Comparison of ENCODE assay signal across 8 cellular contexts in genomic region chr14:61296707-61297502, GRCh38. TPM values are rescaled to one million over a fixed set of nuclear protein-coding genes. Genes with fewer than 3 reads are reported as not detected.
DNase-seq lines count a peak whose midpoint lies in the region; ATAC-seq and TF ChIP-seq lines count a peak whose summit lies in the region.

No MANE protein-coding gene starts in this region.

- H3K4me3 ChIP-seq in IMR-90 (ENCODE audit: insufficient read depth, low read depth, low read length) (no peak overlapping the region), spleen (no peak overlapping the region)

- H3K27ac ChIP-seq in IMR-90 (ENCODE audit: insufficient read depth, low read length): no peak overlapping the region
- H3K27ac ChIP-seq in spleen: no peak overlapping the region

- H3K23ac ChIP-seq in IMR-90 (ENCODE audit: low read depth, low read length): no peak overlapping the region

- H3K36me3 Mint-ChIP-seq in activated T-cell treated with anti-CD3 and anti-CD28 coated beads, Interleukin-2, amount 50 U/mL, for 24 hours (ENCODE audit: low read depth): no peaks in the 10 kb centered on the region

- no peak overlapping the region for H2BK20ac ChIP-seq in IMR-90 (ENCODE audit: low read depth, low read length)

- H2BK15ac ChIP-seq in IMR-90 (ENCODE audit: low read depth, low read length): no peak overlapping the region

- H3K4me2 ChIP-seq in IMR-90 (ENCODE audit: low read depth, low read length): no peak overlapping the region

- no peak overlapping the region for H3K14ac ChIP-seq in IMR-90 (replicated peaks; ENCODE audit: low read depth, low read length)

- no CpG with 5 or more reads among the region's 2 CpGs for WGBS in IMR-90 (ENCODE audit: extremely low coverage in 2 of 2, insufficient read length in 1 of 2), 2 experiments
- 33 to 44% (median 36%) methylated on average over 2 of the region's 2 CpGs for WGBS in spleen, 5 donors

- no peak overlapping the region for H3K18ac ChIP-seq in IMR-90 (ENCODE audit: low read depth, low read length)

- peak; percentile 54 for TF ChIP-seq RAD21 in IMR-90 (IDR thresholded peaks at IDR 0.05; ENCODE audit: low read length)

- no peak overlapping the region for H2BK5ac ChIP-seq in IMR-90 (ENCODE audit: low read depth, low read length, poor library complexity, severe bottlenecking)

- peak overlapping the region; percentile 81 for H3K27ac Mint-ChIP-seq in activated T-cell treated with anti-CD3 and anti-CD28 coated beads, Interleukin-2, amount 50 U/mL, for 24 hours

- no peak overlapping the region for H2AFZ ChIP-seq in IMR-90 (replicated peaks; ENCODE audit: low read length, poor library complexity)

- no peak overlapping the region for H3K9ac ChIP-seq in IMR-90 (ENCODE audit: low read depth, low read length)

- no peak for DNase-seq in activated T-cell treated with anti-CD3 and anti-CD28 coated beads, Interleukin-2, amount 50 U/mL, for 24 hours
- DNase-seq in activated T-cell treated with anti-CD3 and anti-CD28 coated beads, Interleukin-2, amount 50 U/mL, for 1 hour: no peak
- DNase-seq in IMR-90 (peak; percentile 56), SW 1271 (lab: John Stamatoyannopoulos, UW) (peak; percentile 7 to 20), fibroblast of the conjunctiva (ENCODE audit: low read depth) (peak; percentile 31), spleen (no peak), cerebellar nuclear complex (lab: John Stamatoyannopoulos, UW) (no peak), activated gamma-delta T cell treated with Interleukin-2 at 50 U/mL for 16 hours (no peak)

- H2AK5ac ChIP-seq in IMR-90 (ENCODE audit: low read depth, low read length): no peak overlapping the region

- H3K4me1 Mint-ChIP-seq in activated T-cell treated with anti-CD3 and anti-CD28 coated beads, Interleukin-2, amount 50 U/mL, for 24 hours (ENCODE audit: low read depth): peaks cover 55% of the 10 kb centered on the region

- CTCF ChIA-PET in IMR-90 (lab: Yijun Ruan, JAX): interaction anchor here (0.6 to 1.7 kb wide), 6 partner anchors 11 to 1976 kb away, joined by 3 to 8 read pairs (median 4); partner anchors contain the start of gene DHRS7

- no peak overlapping the region for H4K5ac ChIP-seq in IMR-90 (ENCODE audit: low read depth, low read length)

- TF ChIP-seq CTCF in IMR-90 (conservative IDR thresholded peaks at IDR 0.05; ENCODE audit: low read depth, low read length) (peak; percentile 72), spleen (IDR thresholded peaks at IDR 0.05 in 8 of 11, conservative IDR thresholded peaks at IDR 0.05 in 3 of 11) (peak; percentile 32 to 75 (median 63))

- TF ChIP-seq POLR2A in IMR-90 (IDR thresholded peaks at IDR 0.05; ENCODE audit: low read depth, low read length) (no peak), spleen (IDR thresholded peaks at IDR 0.05) (no peak)

- ATAC-seq in IMR-90 (ENCODE audit: low read depth): peak; percentile 87

- no peak overlapping the region for H3K4ac ChIP-seq in IMR-90 (ENCODE audit: low read depth, low read length)

- H3K4me3 Mint-ChIP-seq in activated T-cell treated with anti-CD3 and anti-CD28 coated beads, Interleukin-2, amount 50 U/mL, for 24 hours: no peak overlapping the region

- no peak overlapping the region for H4K8ac ChIP-seq in IMR-90 (ENCODE audit: low read depth in 2 of 2, low read length in 2 of 2)

- dilution Hi-C loops in IMR-90 (cut with HindIII; ENCODE audit: low sequenced_read_pairs, unreplicated experiment): no loop called here

- H3K9me1 ChIP-seq in IMR-90 (ENCODE audit: insufficient read depth, low read length): no peaks in the 10 kb centered on the region

- no peak overlapping the region for H2BK120ac ChIP-seq in IMR-90 (ENCODE audit: low read depth, low read length)

- no peaks in the 10 kb centered on the region for H3K79me1 ChIP-seq in IMR-90 (ENCODE audit: low read depth in 1 of 2, low read length in 2 of 2)

- no peak overlapping the region for H2AK9ac ChIP-seq in IMR-90 (replicated peaks; ENCODE audit: low read depth, low read length, poor library complexity)

- H3K9me3 ChIP-seq in IMR-90 (ENCODE audit: control insufficient read depth, insufficient read depth, low read length) (no peaks in the 10 kb centered on the region), spleen (no peaks in the 10 kb centered on the region)

- H4K20me1 ChIP-seq in IMR-90 (ENCODE audit: insufficient read depth, low read length): no peaks in the 10 kb centered on the region

- no peak overlapping the region for H3K56ac ChIP-seq in IMR-90 (ENCODE audit: extremely low read depth, insufficient read depth, low read length)

- POLR2A ChIA-PET in IMR-90 (lab: Charles Lee; ENCODE audit: unreplicated experiment): no interaction called here

- H3K27me3 ChIP-seq in IMR-90 (ENCODE audit: control insufficient read depth, insufficient read depth, low read length) (peaks cover 17% of the 10 kb centered on the region), spleen (replicated peaks in 1 of 7) (no peaks in the 10 kb centered on the region)

- H3K36me3 ChIP-seq in IMR-90 (ENCODE audit: control insufficient read depth, insufficient read depth, low read length): no peaks in the 10 kb centered on the region
- no peaks in the 10 kb centered on the region for H3K36me3 ChIP-seq in spleen

- intact Hi-C loops in IMR-90 (cut with micrococcal nuclease): loop anchor here (1.0 to 2.0 kb wide), 3 partner anchors 160 to 830 kb away; no protein-coding TSS in a partner anchor
- intact Hi-C loops in spleen (cut with DNase I; ENCODE audit: low total_unique reads): loop anchor here (5.0 to 10.0 kb wide), 2 partner anchors 160 to 538 kb away; no protein-coding TSS in a partner anchor

- no TSS peak for BruUV-seq in IMR-90 (replicated peaks; lab: Mats Ljungman, UMichigan)

- H3K9me3 Mint-ChIP-seq in activated T-cell treated with anti-CD3 and anti-CD28 coated beads, Interleukin-2, amount 50 U/mL, for 24 hours: no peaks in the 10 kb centered on the region

- no peaks in the 10 kb centered on the region for H3K27me3 Mint-ChIP-seq in activated T-cell treated with anti-CD3 and anti-CD28 coated beads, Interleukin-2, amount 50 U/mL, for 24 hours

- in situ Hi-C loops in IMR-90 (cut with MboI; ENCODE audit: low sequenced_read_pairs): loop anchor here (5.0 kb wide), 1 partner anchor 540 kb away; no protein-coding TSS in a partner anchor

- no peak overlapping the region for H4K91ac ChIP-seq in IMR-90 (ENCODE audit: insufficient read depth, low read depth, low read length)

- no peaks in the 10 kb centered on the region for H3K4me1 ChIP-seq in IMR-90 (ENCODE audit: control insufficient read depth, insufficient read depth, low read length)
- H3K4me1 ChIP-seq in spleen: peaks cover 0 to 15% (median 5%) of the 10 kb centered on the region in 6 donors

TF ChIP-seq in IMR-90, 13 proteins besides CTCF, POLR2A, EP300 and RAD21:
- TF ChIP-seq CEBPB (IDR thresholded peaks at IDR 0.05; ENCODE audit: low read depth, low read length) (no peak), FOS (IDR thresholded peaks at IDR 0.05; ENCODE audit: low read depth, low read length) (no peak), SMC3 (IDR thresholded peaks at IDR 0.05; ENCODE audit: low read depth, low read length) (peak; percentile 36; the same call in 1 of the 2 replicates)

RNA-seq across cellular contexts. Expression of gene TMEM30B, which starts 15.8 kb away (rescaled TPM):
- total RNA-seq in IMR-90 (2012; rRNA removed): under 0.01 TPM in 1 of 2 replicates, not detected in the other
- polyA plus RNA-seq in IMR-90 (2012; rRNA removed): 0.03 and 0.13 TPM in 2 replicates
- 0.04 and 0.21 TPM in 2 replicates for polyA plus RNA-seq in IMR-90 (2012; cell fraction: cytosol; rRNA removed)
- polyA plus RNA-seq in IMR-90 (2012; cell fraction: nucleus; rRNA removed; ENCODE audit: low replicate concordance): 0.15 TPM in 1 of 2 replicates, not detected in the other
- total RNA-seq in spleen: 1 to 10 TPM in 1 of 7 donors, under 1 TPM in 6; 0.46 to 1.0 (median 0.77) TPM
- under 1 TPM; 0.17 to 0.38 (median 0.36) TPM for polyA plus RNA-seq in spleen

RNA-seq across cellular contexts. Expression of gene PRKCH, which starts 24.5 kb away (rescaled TPM):
- total RNA-seq in IMR-90 (2012; rRNA removed) (1.4 and 2.3 TPM in 2 replicates), spleen (100 to 1,000 TPM in 6 of 7 donors, 10 to 100 TPM in 1; 90.6 to 184 (median 110) TPM)
- polyA plus RNA-seq in IMR-90 (2012; rRNA removed) (1.4 and 1.6 TPM in 2 replicates), spleen (10 to 100 TPM; 10.0 to 18.0 (median 12.3) TPM)
- polyA plus RNA-seq in IMR-90 (2012; cell fraction: cytosol; rRNA removed): 1.0 and 1.6 TPM in 2 replicates
- polyA plus RNA-seq in IMR-90 (2012; cell fraction: nucleus; rRNA removed; ENCODE audit: low replicate concordance): 0.76 and 3.6 TPM in 2 replicates

Comparison
In these comparisons a context has a peak if more than half of its experiments do, and no peak if none do; other contexts are left out.
1. DNase-seq: peak in IMR-90 (single experiment), SW 1271 (2 of 2) and fibroblast of the conjunctiva (single experiment); none in activated T-cell treated with anti-CD3 and anti-CD28 coated beads, Interleukin-2, amount 50 U/mL, for 24 hours (single experiment), activated T-cell treated with anti-CD3 and anti-CD28 coated beads, Interleukin-2, amount 50 U/mL, for 1 hour (single experiment), spleen (single experiment), cerebellar nuclear complex (0 of 2) and activated gamma-delta T cell treated with Interleukin-2 at 50 U/mL for 16 hours (single experiment).
2. RNA of gene PRKCH, which starts 24.5 kb away (total RNA-seq): 90.6 to 184 TPM in spleen; 1.4 to 2.3 TPM in IMR-90; every median in the first group is over 10 times any median in the second.